ENCODE assay signal across 13 cellular contexts in genomic region chr2:196123679-196124373, GRCh38. TPM values are rescaled to one million over a fixed set of nuclear protein-coding genes. Genes with fewer than 3 reads are reported as not detected.
DNase-seq lines count a peak whose midpoint lies in the region; ATAC-seq and TF ChIP-seq lines count a peak whose summit lies in the region.
"Had no signal": no experiment of that assay in that cellular context is flagged by ENCODE, and none has a peak within 500 bp of the region (broad histone marks: within the 10 kb centered on the region; RNA-seq: fewer than 3 reads in every experiment).

No MANE protein-coding gene starts in this region.

- DNase-seq in IMR-90, result peak; percentile 77
- DNase-seq in cardiac fibroblast (ENCODE audit: low read depth in 2 of 2), result peak; percentile 71 to 72
- DNase-seq in kidney tubule cell (ENCODE audit: low spot score), result peak; percentile 30
- DNase-seq in thoracic aorta (ENCODE audit: low spot score), result no peak
- DNase-seq in activated naive CD4-positive, alpha-beta T cell (lab: John Stamatoyannopoulos, UW), result no peak
- no peak for DNase-seq in NAMALWA (ENCODE audit: low spot score)
- no peak for DNase-seq in putamen (ENCODE audit: low spot score)
- DNase-seq: activated CD4-positive, CD25-positive, alpha-beta regulatory T cell; left colon; NCI-H2171 treated with DMSO at 0.1 percent for 48 hours; NK-92 treated with Interleukin-12 subunit alpha and Interleukin-12 subunit beta, amount 100 ng/mL, for 24 hours had no signal

- BruUV-seq in IMR-90 (replicated peaks; lab: Mats Ljungman, UMichigan), result no TSS peak

- H3K56ac ChIP-seq in IMR-90 (ENCODE audit: extremely low read depth, insufficient read depth, low read length), result no peak overlapping the region

- H3K14ac ChIP-seq in IMR-90 (replicated peaks; ENCODE audit: low read depth, low read length), result peak overlapping the region; percentile 74

- H3K27ac ChIP-seq in IMR-90 (ENCODE audit: insufficient read depth, low read length), result peak overlapping the region; percentile 89; the same call in 1 of the 2 replicates
- peak overlapping the region; percentile 66 to 69 for H3K27ac ChIP-seq in thoracic aorta
- H3K27ac ChIP-seq: SK-N-MC had no signal

- POLR2A ChIA-PET in IMR-90 (lab: Charles Lee; ENCODE audit: unreplicated experiment), result no interaction called here

- peak overlapping the region; percentile 69; the same call in 1 of the 3 replicates for H2BK15ac ChIP-seq in IMR-90 (ENCODE audit: low read depth, low read length)

- peak overlapping the region; percentile 58 for H2AFZ ChIP-seq in IMR-90 (replicated peaks; ENCODE audit: low read length, poor library complexity)

- peak overlapping the region; percentile 88 for H3K18ac ChIP-seq in IMR-90 (ENCODE audit: low read depth, low read length)

- peak overlapping the region; percentile 84 for H3K9ac ChIP-seq in IMR-90 (ENCODE audit: low read depth, low read length)

- peak overlapping the region; percentile 78 for H2BK120ac ChIP-seq in IMR-90 (ENCODE audit: low read depth, low read length)

- no peaks in the 10 kb centered on the region for H3K79me1 ChIP-seq in IMR-90 (ENCODE audit: low read depth in 1 of 2, low read length in 2 of 2)

- no peak for TF ChIP-seq CTCF in IMR-90 (conservative IDR thresholded peaks at IDR 0.05; ENCODE audit: low read depth, low read length)
- TF ChIP-seq CTCF in cardiac fibroblast (IDR thresholded peaks at IDR 0.05; ENCODE audit: low read depth, low read length), result no peak
- no peak for TF ChIP-seq CTCF in thoracic aorta (IDR thresholded peaks at IDR 0.05)

- H2BK5ac ChIP-seq in IMR-90 (ENCODE audit: low read depth, low read length, poor library complexity, severe bottlenecking), result peak overlapping the region; percentile 31

- no peak overlapping the region for H3K4me3 ChIP-seq in IMR-90 (ENCODE audit: insufficient read depth, low read depth, low read length)
- no peak overlapping the region for H3K4me3 ChIP-seq in cardiac fibroblast (replicated peaks in 1 of 2; ENCODE audit: low read depth in 2 of 2, low read length in 2 of 2)
- H3K4me3 ChIP-seq in thoracic aorta, result no peak overlapping the region
- H3K4me3 ChIP-seq: SK-N-MC, skin epidermis had no signal

- no peaks in the 10 kb centered on the region for H3K27me3 ChIP-seq in IMR-90 (ENCODE audit: control insufficient read depth, insufficient read depth, low read length)
- H3K27me3 ChIP-seq in thoracic aorta (replicated peaks; ENCODE audit: insufficient read depth), result no peaks in the 10 kb centered on the region

- peaks cover 6% of the 10 kb centered on the region for H3K4me1 ChIP-seq in IMR-90 (ENCODE audit: control insufficient read depth, insufficient read depth, low read length)
- peaks cover 4 to 25% of the 10 kb centered on the region in 2 donors for H3K4me1 ChIP-seq in thoracic aorta (ENCODE audit: control insufficient read depth in 1 of 2, low read depth in 2 of 2)

- no peaks in the 10 kb centered on the region for H4K20me1 ChIP-seq in IMR-90 (ENCODE audit: insufficient read depth, low read length)

- in situ Hi-C loops in IMR-90 (cut with MboI; ENCODE audit: low sequenced_read_pairs), result no loop called here

- no peak for TF ChIP-seq RAD21 in IMR-90 (IDR thresholded peaks at IDR 0.05; ENCODE audit: low read length)

- intact Hi-C loops in IMR-90 (cut with micrococcal nuclease), result no loop called here

- ATAC-seq in IMR-90 (ENCODE audit: low read depth), result peak; percentile 95
- no peak for ATAC-seq in thoracic aorta (ENCODE audit: insufficient number of reproducible peaks, low FRiP score, low read depth)
- ATAC-seq: left colon had no signal

- H3K9me3 ChIP-seq in IMR-90 (ENCODE audit: control insufficient read depth, insufficient read depth, low read length) (peaks cover 3% of the 10 kb centered on the region; the same call in 1 of the 2 replicates), thoracic aorta (no peaks in the 10 kb centered on the region)

- peak overlapping the region; percentile 28 for H2BK20ac ChIP-seq in IMR-90 (ENCODE audit: low read depth, low read length)

- H4K91ac ChIP-seq in IMR-90 (ENCODE audit: insufficient read depth, low read depth, low read length), result peak overlapping the region; percentile 34; the same call in 1 of the 2 replicates

- H3K4me2 ChIP-seq in IMR-90 (ENCODE audit: low read depth, low read length), result peak overlapping the region; percentile 33

- H4K5ac ChIP-seq in IMR-90 (ENCODE audit: low read depth, low read length), result peak overlapping the region; percentile 93

- no peak for TF ChIP-seq POLR2A in IMR-90 (IDR thresholded peaks at IDR 0.05; ENCODE audit: low read depth, low read length)

- WGBS in IMR-90 (ENCODE audit: extremely low coverage in 2 of 2, insufficient read length in 1 of 2), 2 experiments, result no CpG with 5 or more reads among the region's 6 CpGs

- H3K23ac ChIP-seq in IMR-90 (ENCODE audit: low read depth, low read length), result no peak overlapping the region

- H2AK5ac ChIP-seq in IMR-90 (ENCODE audit: low read depth, low read length), result 0 out of 2 replicates have a peak overlapping the region, but pooled peaks have one; percentile 24

- CTCF ChIA-PET in IMR-90 (lab: Yijun Ruan, JAX), result no interaction called here

- dilution Hi-C loops in IMR-90 (cut with HindIII; ENCODE audit: low sequenced_read_pairs, unreplicated experiment), result no loop called here

- peak overlapping the region; percentile 28 to 71; a peak in 3 of 4 replicates for H4K8ac ChIP-seq in IMR-90 (ENCODE audit: low read depth in 2 of 2, low read length in 2 of 2)

- H2AK9ac ChIP-seq in IMR-90 (replicated peaks; ENCODE audit: low read depth, low read length, poor library complexity), result no peak overlapping the region

- H3K4ac ChIP-seq in IMR-90 (ENCODE audit: low read depth, low read length), result peak overlapping the region; percentile 58

- H3K9me1 ChIP-seq in IMR-90 (ENCODE audit: insufficient read depth, low read length), result no peaks in the 10 kb centered on the region

- H3K36me3 ChIP-seq in IMR-90 (ENCODE audit: control insufficient read depth, insufficient read depth, low read length) (no peaks in the 10 kb centered on the region), thoracic aorta (no peaks in the 10 kb centered on the region)

TF ChIP-seq in IMR-90, 13 proteins besides CTCF, POLR2A, EP300 and RAD21:
- TF ChIP-seq RCOR1 (IDR thresholded peaks at IDR 0.05; ENCODE audit: insufficient replicate concordance, low read length), result peak; percentile 34
- peak; percentile 76 for TF ChIP-seq CEBPB (IDR thresholded peaks at IDR 0.05; ENCODE audit: low read depth, low read length)
- TF ChIP-seq USF2 (IDR thresholded peaks at IDR 0.05; ENCODE audit: low read depth, low read length), result no peak
- peak; percentile 64 for TF ChIP-seq MAFK (IDR thresholded peaks at IDR 0.05; ENCODE audit: low read depth, low read length)
- TF ChIP-seq FOS (IDR thresholded peaks at IDR 0.05; ENCODE audit: low read depth, low read length), result 0 out of 2 replicates have a peak, but pooled peaks have one; percentile 24
- no peak for TF ChIP-seq CHD1 (IDR thresholded peaks at IDR 0.05; ENCODE audit: low read depth, low read length)

RNA-seq across cellular contexts. Expression of gene STK17B, which starts 47.6 kb away (rescaled TPM):
- total RNA-seq in IMR-90 (2012; rRNA removed), result 48.9 and 50.3 TPM in 2 replicates
- 5.7 and 7.5 TPM in 2 replicates for polyA plus RNA-seq in IMR-90 (2012; rRNA removed)
- 1.3 and 1.5 TPM in 2 replicates for polyA plus RNA-seq in IMR-90 (2012; cell fraction: cytosol; rRNA removed)
- 1.6 and 9.7 TPM in 2 replicates for polyA plus RNA-seq in IMR-90 (2012; cell fraction: nucleus; rRNA removed; ENCODE audit: low replicate concordance)
- 10 to 100 TPM; 40.2 to 47.6 TPM for total RNA-seq in thoracic aorta

RNA-seq across cellular contexts. Expression of gene DNAH7, which starts 55.2 kb away (rescaled TPM):
- total RNA-seq in IMR-90 (2012; rRNA removed) (0.28 and 0.36 TPM in 2 replicates), thoracic aorta (1 to 10 TPM in 1 of 2 donors, under 1 TPM in 1; 0.68 to 2.0 TPM)
- 0.16 and 0.22 TPM in 2 replicates for polyA plus RNA-seq in IMR-90 (2012; rRNA removed)
- polyA plus RNA-seq in IMR-90 (2012; cell fraction: cytosol; rRNA removed), result 0.04 and 0.15 TPM in 2 replicates
- polyA plus RNA-seq in IMR-90 (2012; cell fraction: nucleus; rRNA removed; ENCODE audit: low replicate concordance), result 0.02 and 0.26 TPM in 2 replicates

Comparison
In these comparisons a context has a peak if more than half of its experiments do, and no peak if none do; other contexts are left out.
1. DNase-seq: peak in IMR-90 (single experiment), cardiac fibroblast (2 of 2) and kidney tubule cell (single experiment); none in thoracic aorta (single experiment), activated naive CD4-positive, alpha-beta T cell (0 of 4), NAMALWA (single experiment) and putamen (single experiment).